8 cellular contexts compared by ENCODE assay signal in the genomic region with DNA sequence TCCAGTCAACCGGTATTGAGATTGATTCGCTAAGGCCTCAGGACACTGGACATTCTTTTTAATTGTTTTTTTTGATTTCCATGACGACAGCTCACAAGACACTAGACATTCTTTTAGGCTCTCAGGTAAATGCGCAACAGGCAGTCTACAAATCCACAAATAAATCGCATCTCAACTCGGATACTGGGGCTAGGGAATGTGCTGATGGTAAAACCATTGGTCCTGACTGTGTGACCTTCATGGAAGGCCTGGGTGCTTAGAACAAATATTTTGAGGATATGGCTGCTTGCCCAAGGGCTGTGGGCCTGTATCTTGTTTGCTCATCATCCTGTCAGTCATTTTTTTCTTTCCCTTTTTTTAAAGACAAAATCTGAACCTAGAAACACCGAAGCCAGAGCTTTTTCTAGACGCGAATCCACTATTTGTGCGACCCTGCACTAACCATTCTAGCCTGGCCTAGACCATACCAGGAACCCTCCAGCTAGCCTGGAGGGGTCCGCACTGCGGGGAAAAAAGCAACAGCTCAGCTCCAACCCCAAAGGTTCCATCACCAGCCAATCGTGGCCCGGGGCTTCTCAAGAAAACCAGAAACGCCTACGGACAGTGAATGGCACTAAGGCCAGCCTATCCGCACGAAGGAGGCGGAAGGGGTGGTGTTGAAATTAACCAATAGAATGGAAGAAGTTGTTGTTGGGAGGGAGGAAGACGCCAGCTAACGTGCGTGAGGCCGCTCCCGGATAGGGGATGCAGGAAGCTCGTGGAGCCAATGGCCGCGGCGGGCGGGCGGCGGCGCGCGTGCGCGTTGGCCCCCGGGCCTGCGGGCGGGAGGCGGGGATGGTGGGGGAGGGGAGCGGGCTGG. TPM values are rescaled to one million over a fixed set of nuclear protein-coding genes. Genes with fewer than 3 reads are reported as not detected.
DNase-seq lines count a peak whose midpoint lies in the region; ATAC-seq and TF ChIP-seq lines count a peak whose summit lies in the region.

No MANE protein-coding gene starts in this region.

- peak overlapping the region; percentile 87 for H3K4me3 Mint-ChIP-seq in activated T-helper 2 cell treated with anti-CD3 and anti-CD28 coated beads, Interferon-gamma antibody, Interleukin-2, Interleukin-4, amounts not matched to agents 10 μg/mL and 5 μg/mL and 100 μg/mL, durations not matched to agents 14 hours and 24 hours and 36 hours (ENCODE audit: low read depth)
- peak overlapping the region; percentile 81 to 96 (median 90) for H3K4me3 Mint-ChIP-seq in naive thymus-derived CD8-positive, alpha-beta T cell
- peak overlapping the region; percentile 92 to 93 for H3K4me3 Mint-ChIP-seq in stimulated activated naive B cell treated with anti-CD40 and anti-IgM and Interleukin-4, amounts not matched to agents 10 μg/mL and 1 μg/mL and 100 μg/mL, for 72 hours

- no peaks in the 10 kb centered on the region for H3K9me3 Mint-ChIP-seq in activated T-helper 2 cell treated with anti-CD3 and anti-CD28 coated beads, Interferon-gamma antibody, Interleukin-2, Interleukin-4, amounts not matched to agents 10 μg/mL and 5 μg/mL and 100 μg/mL, durations not matched to agents 14 hours and 24 hours and 36 hours
- H3K9me3 Mint-ChIP-seq in naive thymus-derived CD8-positive, alpha-beta T cell: peaks cover 0 to 6% (median 0%) of the 10 kb centered on the region in 9 donors
- H3K9me3 Mint-ChIP-seq in stimulated activated naive B cell treated with anti-CD40 and anti-IgM and Interleukin-4, amounts not matched to agents 10 μg/mL and 1 μg/mL and 100 μg/mL, for 72 hours: no peaks in the 10 kb centered on the region

- peak overlapping the region; percentile 97 for H3K27ac Mint-ChIP-seq in activated T-helper 2 cell treated with anti-CD3 and anti-CD28 coated beads, Interferon-gamma antibody, Interleukin-2, Interleukin-4, amounts not matched to agents 10 μg/mL and 5 μg/mL and 100 μg/mL, durations not matched to agents 14 hours and 24 hours and 36 hours
- peak overlapping the region; percentile 96 to 100 (median 99) for H3K27ac Mint-ChIP-seq in naive thymus-derived CD8-positive, alpha-beta T cell
- H3K27ac Mint-ChIP-seq in stimulated activated naive B cell treated with anti-CD40 and anti-IgM and Interleukin-4, amounts not matched to agents 10 μg/mL and 1 μg/mL and 100 μg/mL, for 72 hours: peak overlapping the region; percentile 99

- intact Hi-C loops in activated T-helper 2 cell treated with anti-CD3 and anti-CD28 coated beads, Interferon-gamma antibody, Interleukin-2, Interleukin-4, amounts not matched to agents 10 μg/mL and 5 μg/mL and 100 μg/mL, durations not matched to agents 14 hours and 24 hours and 36 hours (cut with micrococcal nuclease): loop anchor here (1.0 to 5.0 kb wide), 7 partner anchors 18 to 73 kb away; a partner anchor contains a TSS

- no peaks in the 10 kb centered on the region for H3K27me3 Mint-ChIP-seq in activated T-helper 2 cell treated with anti-CD3 and anti-CD28 coated beads, Interferon-gamma antibody, Interleukin-2, Interleukin-4, amounts not matched to agents 10 μg/mL and 5 μg/mL and 100 μg/mL, durations not matched to agents 14 hours and 24 hours and 36 hours (ENCODE audit: low read depth)
- no peaks in the 10 kb centered on the region for H3K27me3 Mint-ChIP-seq in naive thymus-derived CD8-positive, alpha-beta T cell
- no peaks in the 10 kb centered on the region for H3K27me3 Mint-ChIP-seq in stimulated activated naive B cell treated with anti-CD40 and anti-IgM and Interleukin-4, amounts not matched to agents 10 μg/mL and 1 μg/mL and 100 μg/mL, for 72 hours

- H3K4me3 ChIP-seq in LNCaP clone FGC (ENCODE audit: low read depth, low read length) (peak overlapping the region; percentile 69), fibroblast of mammary gland (ENCODE audit: control insufficient read depth, low read depth, low read length) (peak overlapping the region; percentile 50)

- POLR2A ChIA-PET in naive thymus-derived CD8-positive, alpha-beta T cell (lab: Charles Lee): interaction anchor here (0.6 to 20.3 kb wide), 24 partner anchors 12 to 167 kb away, joined by 3 to 681 read pairs (median 18); a partner anchor contains a TSS

- H3K36me3 Mint-ChIP-seq in activated T-helper 2 cell treated with anti-CD3 and anti-CD28 coated beads, Interferon-gamma antibody, Interleukin-2, Interleukin-4, amounts not matched to agents 10 μg/mL and 5 μg/mL and 100 μg/mL, durations not matched to agents 14 hours and 24 hours and 36 hours (ENCODE audit: low read depth): peaks cover 37% of the 10 kb centered on the region
- H3K36me3 Mint-ChIP-seq in naive thymus-derived CD8-positive, alpha-beta T cell: peaks cover 26 to 35% (median 29%) of the 10 kb centered on the region in 3 donors
- peaks cover 26 to 27% of the 10 kb centered on the region in 2 donors for H3K36me3 Mint-ChIP-seq in stimulated activated naive B cell treated with anti-CD40 and anti-IgM and Interleukin-4, amounts not matched to agents 10 μg/mL and 1 μg/mL and 100 μg/mL, for 72 hours

- DNase-seq in EL: peak; percentile 99
- DNase-seq in H4 (ENCODE audit: low spot score): peak; percentile 99
- peak; percentile 100 for DNase-seq in LNCaP clone FGC (ENCODE audit: low read depth)
- peak; percentile 100 for DNase-seq in RPMI8226
- DNase-seq in activated T-helper 2 cell treated with anti-CD3 and anti-CD28 coated beads, Interferon-gamma antibody, Interleukin-2, Interleukin-4, amounts not matched to agents 10 μg/mL and 5 μg/mL and 100 μg/mL, durations not matched to agents 14 hours and 24 hours and 36 hours (ENCODE audit: low spot score): peak; percentile 98
- DNase-seq in fibroblast of mammary gland (ENCODE audit: low read depth): peak; percentile 100
- DNase-seq in naive thymus-derived CD8-positive, alpha-beta T cell: peak; percentile 97 to 99 (median 98)
- DNase-seq in stimulated activated naive B cell treated with anti-CD40 and anti-IgM and Interleukin-4, amounts not matched to agents 10 μg/mL and 1 μg/mL and 100 μg/mL, for 72 hours: peak; percentile 99

- H3K4me1 Mint-ChIP-seq in activated T-helper 2 cell treated with anti-CD3 and anti-CD28 coated beads, Interferon-gamma antibody, Interleukin-2, Interleukin-4, amounts not matched to agents 10 μg/mL and 5 μg/mL and 100 μg/mL, durations not matched to agents 14 hours and 24 hours and 36 hours (ENCODE audit: low read depth): peaks cover 57% of the 10 kb centered on the region
- peaks cover 40 to 72% (median 63%) of the 10 kb centered on the region in 4 donors for H3K4me1 Mint-ChIP-seq in naive thymus-derived CD8-positive, alpha-beta T cell
- H3K4me1 Mint-ChIP-seq in stimulated activated naive B cell treated with anti-CD40 and anti-IgM and Interleukin-4, amounts not matched to agents 10 μg/mL and 1 μg/mL and 100 μg/mL, for 72 hours: peaks cover 6 to 42% of the 10 kb centered on the region in 2 donors

- peak; percentile 83 to 86 for ATAC-seq in naive thymus-derived CD8-positive, alpha-beta T cell
- peak; percentile 93 to 95 for ATAC-seq in stimulated activated naive B cell treated with anti-CD40 and anti-IgM and Interleukin-4, amounts not matched to agents 10 μg/mL and 1 μg/mL and 100 μg/mL, for 72 hours (replicated peaks)

- TF ChIP-seq CTCF in LNCaP clone FGC (IDR thresholded peaks at IDR 0.05; ENCODE audit: control insufficient read depth, extremely low read depth, insufficient read depth): no peak
- no peak for TF ChIP-seq CTCF in fibroblast of mammary gland (conservative IDR thresholded peaks at IDR 0.05; ENCODE audit: control insufficient read depth, insufficient read depth, low read depth, low read length)

RNA-seq across cellular contexts. Expression of a gene that starts 18.1 kb away (rescaled TPM):
- total RNA-seq in H4 (2014; rRNA removed; shearing (Covaris generic)): 19.1 and 41.2 TPM in 2 replicates
- total RNA-seq in activated T-helper 2 cell treated with anti-CD3 and anti-CD28 coated beads, Interferon-gamma antibody, Interleukin-2, Interleukin-4, amounts not matched to agents 10 μg/mL and 5 μg/mL and 100 μg/mL, durations not matched to agents 14 hours and 24 hours and 36 hours: 105 and 111 TPM in 2 replicates
- total RNA-seq in naive thymus-derived CD8-positive, alpha-beta T cell: 100 to 1,000 TPM; 415 to 427 TPM
- polyA plus RNA-seq in naive thymus-derived CD8-positive, alpha-beta T cell: 100 to 1,000 TPM in 1 of 3 donors, 10 to 100 TPM in 2; 53.1 to 101 (median 68.1) TPM

Comparison
In these comparisons a context has a peak if more than half of its experiments do, and no peak if none do; other contexts are left out.
1. Peak in every context shown above with its lines: DNase-seq, ATAC-seq and H3K4me3 ChIP-seq.